In genomic region chr20:59765599-59766177, GRCh38 we compare ENCODE assay signal across 13 cellular contexts.
DNase-seq lines count a peak whose midpoint lies in the region; ATAC-seq and TF ChIP-seq lines count a peak whose summit lies in the region.
"Had no signal": no experiment of that assay in that cellular context is flagged by ENCODE, and none has a peak within 500 bp of the region (broad histone marks: within the 10 kb centered on the region; RNA-seq: fewer than 3 reads in every experiment).

No MANE protein-coding gene starts in this region.

- 91% methylated on average over 4 of the region's 4 CpGs for WGBS in esophagus muscularis mucosa
- 76 to 82% methylated on average over 4 of the region's 4 CpGs for WGBS in tibial nerve, 2 donors

- no peaks in the 10 kb centered on the region for H3K4me1 ChIP-seq in esophagus muscularis mucosa
- H3K4me1 ChIP-seq in lower lobe of right lung, result no peaks in the 10 kb centered on the region
- H3K4me1 ChIP-seq in tibial nerve, result no peaks in the 10 kb centered on the region
- H3K4me1 ChIP-seq: ascending aorta had no signal

- no peak for ATAC-seq in lower lobe of right lung

- no peaks in the 10 kb centered on the region for H3K9me3 ChIP-seq in esophagus muscularis mucosa
- no peaks in the 10 kb centered on the region for H3K9me3 ChIP-seq in lower lobe of right lung
- H3K9me3 ChIP-seq in tibial nerve, result peaks cover 0 to 4% (median 0%) of the 10 kb centered on the region in 4 donors
- H3K9me3 ChIP-seq: ascending aorta had no signal

- peaks cover 7% of the 10 kb centered on the region for H3K9me3 Mint-ChIP-seq in activated CD4-positive, alpha-beta T cell treated with anti-CD3 and anti-CD28 coated beads, Interleukin-2, amount 10 ng/mL, durations not matched to agents 24 days and 14 days
- peaks cover 6% of the 10 kb centered on the region for H3K9me3 Mint-ChIP-seq in neural crest cell

- intact Hi-C loops in activated CD4-positive, alpha-beta T cell treated with anti-CD3 and anti-CD28 coated beads, Interleukin-2, amount 10 ng/mL, durations not matched to agents 24 days and 14 days (cut with micrococcal nuclease), result no loop called here
- intact Hi-C loops in esophagus muscularis mucosa (cut with DNase I), result no loop called here
- intact Hi-C loops in lower lobe of right lung (cut with DNase I), result no loop called here

- TF ChIP-seq POLR2A in esophagus muscularis mucosa (IDR thresholded peaks at IDR 0.05; ENCODE audit: low read depth), result no peak
- no peak for TF ChIP-seq POLR2A in tibial nerve (IDR thresholded peaks at IDR 0.05)

- H3K27ac ChIP-seq in esophagus muscularis mucosa (replicated peaks in 1 of 4) (no peak overlapping the region), lower lobe of right lung (no peak overlapping the region), tibial nerve (no peak overlapping the region)
- H3K27ac ChIP-seq: ascending aorta had no signal

- DNase-seq in activated CD4-positive, alpha-beta T cell treated with anti-CD3 and anti-CD28 coated beads, Interleukin-2, amount 10 ng/mL, durations not matched to agents 24 days and 14 days, result peak; percentile 73
- DNase-seq in activated CD4-positive, alpha-beta T cell treated with anti-CD3 and anti-CD28 coated beads, Interleukin-2, amount 50 U/mL, for 4 hours, result no peak
- DNase-seq in Jurkat, Clone E6-1 (ENCODE audit: low read depth, low spot score), result peak; percentile 28
- DNase-seq in activated CD4-positive, alpha-beta T cell treated with anti-CD3 and anti-CD28 coated beads, Interleukin-2, amount 50 U/mL, for 48 hours, result peak; percentile 6 to 17
- peak; percentile 40 for DNase-seq in neural crest cell (ENCODE audit: low read depth, low spot score)
- no peak for DNase-seq in esophagus muscularis mucosa (ENCODE audit: extremely low spot score)
- no peak for DNase-seq in lower lobe of right lung
- DNase-seq in tibial nerve (ENCODE audit: low spot score in 2 of 2), result no peak
- DNase-seq: effector memory CD4-positive, alpha-beta T cell; glutamatergic neuron; IMR-90; posterior cingulate gyrus had no signal

- TF ChIP-seq CTCF in neural crest cell (conservative IDR thresholded peaks at IDR 0.05), result no peak
- TF ChIP-seq CTCF in esophagus muscularis mucosa (IDR thresholded peaks at IDR 0.05), result no peak
- no peak for TF ChIP-seq CTCF in lower lobe of right lung (IDR thresholded peaks at IDR 0.05)
- no peak for TF ChIP-seq CTCF in tibial nerve (IDR thresholded peaks at IDR 0.05)

- no peaks in the 10 kb centered on the region for H3K36me3 Mint-ChIP-seq in activated CD4-positive, alpha-beta T cell treated with anti-CD3 and anti-CD28 coated beads, Interleukin-2, amount 10 ng/mL, durations not matched to agents 24 days and 14 days (ENCODE audit: low read depth)
- no peaks in the 10 kb centered on the region for H3K36me3 Mint-ChIP-seq in neural crest cell (ENCODE audit: low read depth)

- no peak overlapping the region for H3K4me3 ChIP-seq in Jurkat, Clone E6-1 (ENCODE audit: low read length)
- H3K4me3 ChIP-seq in esophagus muscularis mucosa, result no peak overlapping the region
- no peak overlapping the region for H3K4me3 ChIP-seq in lower lobe of right lung
- no peak overlapping the region for H3K4me3 ChIP-seq in tibial nerve
- H3K4me3 ChIP-seq: ascending aorta had no signal

- TF ChIP-seq EP300 in esophagus muscularis mucosa (IDR thresholded peaks at IDR 0.05), result no peak
- no peak for TF ChIP-seq EP300 in tibial nerve (IDR thresholded peaks at IDR 0.05)

- H3K27me3 Mint-ChIP-seq in activated CD4-positive, alpha-beta T cell treated with anti-CD3 and anti-CD28 coated beads, Interleukin-2, amount 10 ng/mL, durations not matched to agents 24 days and 14 days, result no peaks in the 10 kb centered on the region
- H3K27me3 Mint-ChIP-seq in neural crest cell (ENCODE audit: low read depth), result peaks cover 15% of the 10 kb centered on the region

- H3K36me3 ChIP-seq in esophagus muscularis mucosa, result no peaks in the 10 kb centered on the region
- H3K36me3 ChIP-seq in lower lobe of right lung, result no peaks in the 10 kb centered on the region
- no peaks in the 10 kb centered on the region for H3K36me3 ChIP-seq in tibial nerve
- H3K36me3 ChIP-seq: ascending aorta had no signal

- no peak overlapping the region for H3K27ac Mint-ChIP-seq in activated CD4-positive, alpha-beta T cell treated with anti-CD3 and anti-CD28 coated beads, Interleukin-2, amount 10 ng/mL, durations not matched to agents 24 days and 14 days
- no peak overlapping the region for H3K27ac Mint-ChIP-seq in neural crest cell (ENCODE audit: unreplicated experiment)

- no peaks in the 10 kb centered on the region for H3K4me1 Mint-ChIP-seq in activated CD4-positive, alpha-beta T cell treated with anti-CD3 and anti-CD28 coated beads, Interleukin-2, amount 10 ng/mL, durations not matched to agents 24 days and 14 days
- no peaks in the 10 kb centered on the region for H3K4me1 Mint-ChIP-seq in neural crest cell

- no peak overlapping the region for H3K4me3 Mint-ChIP-seq in activated CD4-positive, alpha-beta T cell treated with anti-CD3 and anti-CD28 coated beads, Interleukin-2, amount 10 ng/mL, durations not matched to agents 24 days and 14 days
- H3K4me3 Mint-ChIP-seq in neural crest cell, result no peak overlapping the region

- H3K27me3 ChIP-seq in esophagus muscularis mucosa (peaks cover 0 to 9% (median 0%) of the 10 kb centered on the region in 4 donors), lower lobe of right lung (ENCODE audit: low read depth) (no peaks in the 10 kb centered on the region), tibial nerve (no peaks in the 10 kb centered on the region)
- H3K27me3 ChIP-seq: ascending aorta had no signal

Comparison
In these comparisons a context has a peak if more than half of its experiments do, and no peak if none do; other contexts are left out.
1. DNase-seq: peak in activated CD4-positive, alpha-beta T cell treated with anti-CD3 and anti-CD28 coated beads, Interleukin-2, amount 10 ng/mL, durations not matched to agents 24 days and 14 days (single experiment), Jurkat, Clone E6-1 (single experiment), activated CD4-positive, alpha-beta T cell treated with anti-CD3 and anti-CD28 coated beads, Interleukin-2, amount 50 U/mL, for 48 hours (2 of 2) and neural crest cell (single experiment); none in activated CD4-positive, alpha-beta T cell treated with anti-CD3 and anti-CD28 coated beads, Interleukin-2, amount 50 U/mL, for 4 hours (0 of 2), esophagus muscularis mucosa (single experiment), lower lobe of right lung (single experiment) and tibial nerve (0 of 2).